In genomic region chr20:31565699-31566331, GRCh38 we compare ENCODE assay signal across 10 cellular contexts. TPM values are rescaled to one million over a fixed set of nuclear protein-coding genes. Genes with fewer than 3 reads are reported as not detected.
DNase-seq lines count a peak whose midpoint lies in the region; ATAC-seq, FAIRE-seq and TF ChIP-seq lines count a peak whose summit lies in the region.
"Had no signal": no experiment of that assay in that cellular context is flagged by ENCODE, and none has a peak within 500 bp of the region (broad histone marks: within the 10 kb centered on the region; RNA-seq: fewer than 3 reads in every experiment).

No MANE protein-coding gene starts in this region.

- no peak for TF ChIP-seq POLR2A in K562 (conservative IDR thresholded peaks at IDR 0.05)

- H3K23ac ChIP-seq in trophoblast cell (ENCODE audit: low read length) = no peak overlapping the region

- DNase-seq in DMS79 (lab: John Stamatoyannopoulos, UW) = peak; percentile 52
- DNase-seq in NCI-H1105 (lab: John Stamatoyannopoulos, UW) = peak; percentile 29
- DNase-seq in K562 (ENCODE audit: extremely low read depth in 1 of 4, low spot score in 3 of 4) = no peak
- DNase-seq in trophoblast cell = no peak
- no peak for DNase-seq in NCI-H2029 (lab: John Stamatoyannopoulos, UW)
- DNase-seq: central memory CD4-positive, alpha-beta T cell; immature natural killer cell had no signal

- peaks cover under 1% of the 10 kb centered on the region for H3K9me1 ChIP-seq in K562 (ENCODE audit: control insufficient read depth, insufficient read depth, low read length)

- no peak overlapping the region for H4K12ac ChIP-seq in trophoblast cell (ENCODE audit: low read depth, low read length)

- H3K4ac ChIP-seq in trophoblast cell (ENCODE audit: low read depth, low read length) = no peak overlapping the region

- intact Hi-C loops in K562 (cut with micrococcal nuclease) = no loop called here

- H4K8ac ChIP-seq in trophoblast cell (ENCODE audit: low read depth, low read length) = no peak overlapping the region

- peaks cover 91% of the 10 kb centered on the region for H3K36me3 ChIP-seq in K562 (ENCODE audit: control insufficient read depth, insufficient read depth, low read length)
- peaks cover 66 to 76% of the 10 kb centered on the region in 2 experiments for H3K36me3 ChIP-seq in trophoblast cell (ENCODE audit: control insufficient read depth in 1 of 2, insufficient read depth in 2 of 2, low read length in 2 of 2)

- H3K79me1 ChIP-seq in trophoblast cell (ENCODE audit: low read length) = peaks cover 39% of the 10 kb centered on the region

- H3K4me2 ChIP-seq in K562 (ENCODE audit: insufficient read depth, low read length) (no peak overlapping the region), trophoblast cell (ENCODE audit: low read length) (no peak overlapping the region)

- H3K27me3 ChIP-seq in K562 (ENCODE audit: control insufficient read depth in 2 of 2, insufficient read depth in 2 of 2, low read length in 2 of 2) = no peaks in the 10 kb centered on the region
- H3K27me3 ChIP-seq in trophoblast cell (ENCODE audit: insufficient read depth, low read length) = no peaks in the 10 kb centered on the region

- H2BK12ac ChIP-seq in trophoblast cell (ENCODE audit: low read length) = peak overlapping the region; percentile 20

- no peak for TF ChIP-seq EP300 in K562 (IDR thresholded peaks at IDR 0.05; ENCODE audit: low read length)

- H3K9ac ChIP-seq in K562 (ENCODE audit: insufficient read depth in 1 of 2, low read depth in 2 of 2, low read length in 2 of 2) (peak overlapping the region in 1 of 2 experiments; percentile 67; a peak in 2 of 4 replicates), trophoblast cell (ENCODE audit: low read length) (no peak overlapping the region)

- H2BK120ac ChIP-seq in trophoblast cell (ENCODE audit: insufficient read depth, low read length, poor library complexity) = peak overlapping the region; percentile 3

- H3K79me2 ChIP-seq in K562 (ENCODE audit: control insufficient read depth, insufficient read depth, low read length) (no peaks in the 10 kb centered on the region; the same call in 2 of the 3 replicates), trophoblast cell (ENCODE audit: control insufficient read depth, insufficient read depth, low read length, poor library complexity) (peaks cover 11% of the 10 kb centered on the region)

- 96% methylated on average over 6 of the region's 6 CpGs for WGBS in K562 (ENCODE audit: insufficient coverage, low coverage, missing lambda C conversion rate)
- WGBS in trophoblast cell (ENCODE audit: extremely low coverage, insufficient coverage, insufficient read length) = no CpG with 5 or more reads among the region's 6 CpGs

- H3K9me3 ChIP-seq in K562 (replicated peaks; ENCODE audit: control insufficient read depth, insufficient read depth, low read depth, low read length) (no peaks in the 10 kb centered on the region), trophoblast cell (ENCODE audit: insufficient read depth, low read depth, low read length) (no peaks in the 10 kb centered on the region)

- ATAC-seq in K562 (no peak), HG03095 (IDR thresholded peaks at IDR 0.05; ENCODE audit: unreplicated experiment) (no peak), HG03442 (IDR thresholded peaks at IDR 0.05; ENCODE audit: unreplicated experiment) (no peak)

- H3K4me1 ChIP-seq in K562 (replicated peaks in 1 of 2; ENCODE audit: control insufficient read depth in 2 of 2, insufficient read depth in 2 of 2, low read length in 2 of 2) = peaks cover 10 to 42% of the 10 kb centered on the region in 2 experiments; a peak in 4 of 5 replicates
- H3K4me1 ChIP-seq in trophoblast cell (ENCODE audit: control insufficient read depth in 1 of 2, insufficient read depth in 2 of 2, low read length in 2 of 2) = peaks cover 21 to 33% of the 10 kb centered on the region in 2 experiments

- H4K91ac ChIP-seq in trophoblast cell (ENCODE audit: low read depth, low read length) = peak overlapping the region; percentile 42

- TF ChIP-seq RAD21 in K562 (CRISPR knock-in tag; conservative IDR thresholded peaks at IDR 0.05 in 1 of 2, IDR thresholded peaks at IDR 0.05 in 1 of 2) = no peak

- H3K27ac ChIP-seq in K562 (ENCODE audit: extremely low read depth, low read depth, low read length) = no peak overlapping the region
- H3K27ac ChIP-seq in trophoblast cell (ENCODE audit: low read depth, low read length) = no peak overlapping the region
- H3K27ac ChIP-seq: HL-60 had no signal

- no peak for TF ChIP-seq CTCF in K562 (IDR thresholded peaks at IDR 0.05 in 2 of 3, conservative IDR thresholded peaks at IDR 0.05 in 1 of 3; ENCODE audit: insufficient read depth in 2 of 3, low read depth in 1 of 3, low read length in 3 of 3)

- POLR2A ChIA-PET in K562 (lab: Yijun Ruan, JAX) = interaction anchor here (0.6 to 5.9 kb wide), 6 partner anchors 9 to 67 kb away, joined by 3 to 73 read pairs (median 4); partner anchors contain the start of gene ID1

- H3K18ac ChIP-seq in trophoblast cell (ENCODE audit: low read length) = no peak overlapping the region

- FAIRE-seq in K562 (lab: Jason Lieb, UNC) = no peak

- peak overlapping the region; percentile 8 for H3K14ac ChIP-seq in trophoblast cell (ENCODE audit: low read length)

- H2AFZ ChIP-seq in K562 (ENCODE audit: low read depth, low read length) (no peak overlapping the region), trophoblast cell (ENCODE audit: insufficient read depth, low read length, poor library complexity) (no peak overlapping the region)

- peak overlapping the region; percentile 7 for H2BK5ac ChIP-seq in trophoblast cell (ENCODE audit: low read depth, low read length, poor library complexity)

- H3K4me3 ChIP-seq in K562 (no peak overlapping the region), trophoblast cell (ENCODE audit: low read depth, low read length) (no peak overlapping the region)

- no peaks in the 10 kb centered on the region for H4K20me1 ChIP-seq in K562 (replicated peaks; ENCODE audit: control insufficient read depth, insufficient read depth, low read length)

- in situ Hi-C loops in K562 (cut with MboI) = no loop called here

- H2AK5ac ChIP-seq in trophoblast cell (ENCODE audit: low read length) = peak overlapping the region; percentile 8

- BruUV-seq in K562 (replicated peaks; lab: Mats Ljungman, UMichigan) = no TSS peak

- CTCF ChIA-PET in K562 (lab: Yijun Ruan, JAX; ENCODE audit: low intra/inter-chr PET ratio) = interaction anchor here (12.8 kb wide), 1 partner anchor 47 kb away, joined by 304 read pairs; no protein-coding TSS in a partner anchor

TF ChIP-seq in K562, 482 proteins besides CTCF, POLR2A, EP300 and RAD21 (continues in another document):
- TF ChIP-seq POLR2G (IDR thresholded peaks at IDR 0.05; ENCODE audit: low read depth, low read length) (peak; percentile 70), PHF8 (IDR thresholded peaks at IDR 0.05; ENCODE audit: borderline replicate concordance, low read length) (no peak), RBM22 (IDR thresholded peaks at IDR 0.05; ENCODE audit: low read depth, low read length, poor library complexity, severe bottlenecking) (peak; percentile 36)

RNA-seq across cellular contexts. Expression of gene ID1, which starts 39.3 kb away (rescaled TPM):
- 71.5 and 250 TPM in 2 replicates for total RNA-seq in K562 (2011; cell fraction: chromatin; rRNA removed; ENCODE audit: low replicate concordance)
- total RNA-seq in K562 (2011; cell fraction: nucleolus; rRNA removed) = 362 and 403 TPM in 2 replicates
- 143 and 176 TPM in 2 replicates for total RNA-seq in K562 (2011; cell fraction: nucleoplasm; rRNA removed)
- total RNA-seq in K562 (2014; rRNA removed) (358 and 410 TPM in 2 replicates), K562 (2014; rRNA removed; fragmentation: Illumina TruSeq; extraction: Trizol) (40.1 and 40.5 TPM in 2 replicates), K562 (2015; rRNA removed; fragmentation: Illumina TruSeq; extraction: Trizol) (65.0 and 66.8 TPM in 2 replicates), K562 (2021) (160 and 167 TPM in 2 replicates)
- polyA plus RNA-seq in K562 (2011; rRNA removed) (75.8 and 119 TPM in 2 replicates), K562 (2014; fragmentation: Illumina TruSeq; extraction: Trizol) (20.8 and 50.8 TPM in 2 replicates), K562 (2014; fragmentation: Nextera tagmentation; extraction: Ambion mirVana) (1 to 10 TPM; 1.4 to 4.4 TPM), K562 (2014; rRNA removed) (298 and 319 TPM in 2 replicates)
- polyA plus RNA-seq in K562 (2011; cell fraction: cytosol; rRNA removed) = 230 and 856 TPM in 2 replicates
- 232 and 726 TPM in 2 replicates for polyA plus RNA-seq in K562 (2011; cell fraction: nucleus; rRNA removed)
- 82.5 and 140 TPM in 2 replicates for polyA plus RNA-seq in K562 (2012)
- 14.9 and 32.5 TPM in 2 replicates for polyA minus RNA-seq in K562 (2011; rRNA and poly(A)+ RNA removed)
- 90.2 and 138 TPM in 2 replicates for polyA minus RNA-seq in K562 (2011; cell fraction: cytosol; rRNA and poly(A)+ RNA removed)
- polyA minus RNA-seq in K562 (2011; cell fraction: nucleus; rRNA and poly(A)+ RNA removed) = 183 and 246 TPM in 2 replicates
- 992 and 1,052 TPM in 2 replicates for polyA plus RNA-seq in trophoblast cell (2013)

RNA-seq across cellular contexts. Expression of gene HM13, which starts 51.6 kb away (rescaled TPM):
- total RNA-seq in K562 (2011; cell fraction: chromatin; rRNA removed; ENCODE audit: low replicate concordance) = 232 and 437 TPM in 2 replicates
- 349 and 425 TPM in 2 replicates for total RNA-seq in K562 (2011; cell fraction: nucleolus; rRNA removed)
- 318 and 321 TPM in 2 replicates for total RNA-seq in K562 (2011; cell fraction: nucleoplasm; rRNA removed)
- total RNA-seq in K562 (2014; rRNA removed) (42.0 and 64.1 TPM in 2 replicates), K562 (2014; rRNA removed; fragmentation: Illumina TruSeq; extraction: Trizol) (61.7 and 62.1 TPM in 2 replicates), K562 (2015; rRNA removed; fragmentation: Illumina TruSeq; extraction: Trizol) (74.5 and 74.8 TPM in 2 replicates), K562 (2021) (136 and 146 TPM in 2 replicates)
- polyA plus RNA-seq in K562 (2011; rRNA removed) (112 and 125 TPM in 2 replicates), K562 (2014; fragmentation: Illumina TruSeq; extraction: Trizol) (98.4 and 102 TPM in 2 replicates), K562 (2014; fragmentation: Nextera tagmentation; extraction: Ambion mirVana) (10 to 100 TPM in 1 of 2 experiments, 1 to 10 TPM in 1; 7.7 to 17.9 TPM), K562 (2014; rRNA removed) (99.6 and 111 TPM in 2 replicates)
- 90.7 and 156 TPM in 2 replicates for polyA plus RNA-seq in K562 (2011; cell fraction: cytosol; rRNA removed)
- polyA plus RNA-seq in K562 (2011; cell fraction: nucleus; rRNA removed) = 116 and 132 TPM in 2 replicates
- polyA plus RNA-seq in K562 (2012) = 109 and 181 TPM in 2 replicates
- 83.1 and 88.4 TPM in 2 replicates for polyA minus RNA-seq in K562 (2011; rRNA and poly(A)+ RNA removed)
- polyA minus RNA-seq in K562 (2011; cell fraction: cytosol; rRNA and poly(A)+ RNA removed) = 81.1 and 84.3 TPM in 2 replicates
- polyA minus RNA-seq in K562 (2011; cell fraction: nucleus; rRNA and poly(A)+ RNA removed) = 65.8 and 88.5 TPM in 2 replicates
- polyA plus RNA-seq in trophoblast cell (2013) = 246 and 265 TPM in 2 replicates

Comparison
In these comparisons a context has a peak if more than half of its experiments do, and no peak if none do; other contexts are left out.
1. DNase-seq: peak in DMS79 (single experiment) and NCI-H1105 (single experiment); none in K562 (0 of 4), trophoblast cell (0 of 2) and NCI-H2029 (single experiment).